ENCODE assay signal across 8 cellular contexts in genomic region chr11:65571420-65571819, GRCh38. TPM values are rescaled to one million over a fixed set of nuclear protein-coding genes. Genes with fewer than 3 reads are reported as not detected.
DNase-seq lines count a peak whose midpoint lies in the region; ATAC-seq and TF ChIP-seq lines count a peak whose summit lies in the region.

No MANE protein-coding gene starts in this region.

- intact Hi-C loops in activated T-helper 2 cell treated with anti-CD3 and anti-CD28 coated beads, Interferon-gamma antibody, Interleukin-2, Interleukin-4, amounts not matched to agents 10 μg/mL and 5 μg/mL and 100 μg/mL, durations not matched to agents 14 hours and 24 hours and 36 hours (cut with micrococcal nuclease): loop anchor here (5.0 to 10.0 kb wide), 5 partner anchors 81 to 544 kb away; partner anchors contain the start of genes CFL1, KAT5, SNX15 and TM7SF2

- no peak for ATAC-seq in stimulated activated naive CD8-positive, alpha-beta T cell treated with anti-CD3 and anti-CD28 coated beads, Interleukin-15, amount 100 ng/mL, for 72 hours
- ATAC-seq in GM19463 (IDR thresholded peaks at IDR 0.05; ENCODE audit: unreplicated experiment): no peak

- H3K27ac Mint-ChIP-seq in T-helper 2 cell treated with Interferon-gamma antibody and Interleukin-4, amounts not matched to agents 5 μg/mL and 100 μg/mL, for 36 hours: peak overlapping the region; percentile 93
- H3K27ac Mint-ChIP-seq in activated T-helper 2 cell treated with anti-CD3 and anti-CD28 coated beads, Interferon-gamma antibody, Interleukin-2, Interleukin-4, amounts not matched to agents 10 μg/mL and 5 μg/mL and 100 μg/mL, durations not matched to agents 14 hours and 24 hours and 36 hours: no peak overlapping the region
- no peak overlapping the region for H3K27ac Mint-ChIP-seq in stimulated activated naive CD8-positive, alpha-beta T cell treated with anti-CD3 and anti-CD28 coated beads, Interleukin-15, amount 100 ng/mL, for 72 hours

- no peak for TF ChIP-seq CTCF in GM13976 (IDR thresholded peaks at IDR 0.05; ENCODE audit: borderline replicate concordance, control extremely low read depth, extremely low read depth, insufficient read depth, missing control alignments)

- peaks cover 49% of the 10 kb centered on the region for H3K4me1 Mint-ChIP-seq in T-helper 2 cell treated with Interferon-gamma antibody and Interleukin-4, amounts not matched to agents 5 μg/mL and 100 μg/mL, for 36 hours (ENCODE audit: low read depth)
- peaks cover 49% of the 10 kb centered on the region for H3K4me1 Mint-ChIP-seq in activated T-helper 2 cell treated with anti-CD3 and anti-CD28 coated beads, Interferon-gamma antibody, Interleukin-2, Interleukin-4, amounts not matched to agents 10 μg/mL and 5 μg/mL and 100 μg/mL, durations not matched to agents 14 hours and 24 hours and 36 hours (ENCODE audit: low read depth)
- peaks cover 77% of the 10 kb centered on the region for H3K4me1 Mint-ChIP-seq in stimulated activated naive CD8-positive, alpha-beta T cell treated with anti-CD3 and anti-CD28 coated beads, Interleukin-15, amount 100 ng/mL, for 72 hours

- peak overlapping the region; percentile 100 for H3K4me3 Mint-ChIP-seq in T-helper 2 cell treated with Interferon-gamma antibody and Interleukin-4, amounts not matched to agents 5 μg/mL and 100 μg/mL, for 36 hours
- H3K4me3 Mint-ChIP-seq in activated T-helper 2 cell treated with anti-CD3 and anti-CD28 coated beads, Interferon-gamma antibody, Interleukin-2, Interleukin-4, amounts not matched to agents 10 μg/mL and 5 μg/mL and 100 μg/mL, durations not matched to agents 14 hours and 24 hours and 36 hours (ENCODE audit: low read depth): peak overlapping the region; percentile 97
- peak overlapping the region; percentile 91 to 100 for H3K4me3 Mint-ChIP-seq in stimulated activated naive CD8-positive, alpha-beta T cell treated with anti-CD3 and anti-CD28 coated beads, Interleukin-15, amount 100 ng/mL, for 72 hours

- no peak for DNase-seq in T-helper 2 cell treated with Interferon-gamma antibody and Interleukin-4, amounts not matched to agents 5 μg/mL and 100 μg/mL, for 36 hours (ENCODE audit: low spot score)
- no peak for DNase-seq in T-helper 2 cell
- DNase-seq in activated T-helper 2 cell treated with anti-CD3 and anti-CD28 coated beads, Interferon-gamma antibody, Interleukin-2, Interleukin-4, amounts not matched to agents 10 μg/mL and 5 μg/mL and 100 μg/mL, durations not matched to agents 14 hours and 24 hours and 36 hours (ENCODE audit: low spot score): no peak
- DNase-seq in stimulated activated naive CD8-positive, alpha-beta T cell treated with anti-CD3 and anti-CD28 coated beads, Interleukin-15, amount 100 ng/mL, for 72 hours: no peak
- DNase-seq in GM13976 (ENCODE audit: low spot score): no peak
- DNase-seq in activated CD4-positive, CD25-positive, alpha-beta regulatory T cell treated with anti-CD3 and anti-CD28 coated beads, Interleukin-2, amount 50 U/mL, for 72 hours: no peak

- H3K27me3 Mint-ChIP-seq in T-helper 2 cell treated with Interferon-gamma antibody and Interleukin-4, amounts not matched to agents 5 μg/mL and 100 μg/mL, for 36 hours (ENCODE audit: low read depth): no peaks in the 10 kb centered on the region
- H3K27me3 Mint-ChIP-seq in activated T-helper 2 cell treated with anti-CD3 and anti-CD28 coated beads, Interferon-gamma antibody, Interleukin-2, Interleukin-4, amounts not matched to agents 10 μg/mL and 5 μg/mL and 100 μg/mL, durations not matched to agents 14 hours and 24 hours and 36 hours (ENCODE audit: low read depth): no peaks in the 10 kb centered on the region
- H3K27me3 Mint-ChIP-seq in stimulated activated naive CD8-positive, alpha-beta T cell treated with anti-CD3 and anti-CD28 coated beads, Interleukin-15, amount 100 ng/mL, for 72 hours: no peaks in the 10 kb centered on the region

- peaks cover 24% of the 10 kb centered on the region for H3K36me3 Mint-ChIP-seq in T-helper 2 cell treated with Interferon-gamma antibody and Interleukin-4, amounts not matched to agents 5 μg/mL and 100 μg/mL, for 36 hours (ENCODE audit: low read depth)
- peaks cover 41% of the 10 kb centered on the region for H3K36me3 Mint-ChIP-seq in activated T-helper 2 cell treated with anti-CD3 and anti-CD28 coated beads, Interferon-gamma antibody, Interleukin-2, Interleukin-4, amounts not matched to agents 10 μg/mL and 5 μg/mL and 100 μg/mL, durations not matched to agents 14 hours and 24 hours and 36 hours (ENCODE audit: low read depth)

- in situ Hi-C loops in GM13976 (cut with MboI; ENCODE audit: low sequenced_read_pairs, unreplicated experiment): no loop called here

- no peaks in the 10 kb centered on the region for H3K9me3 ChIP-seq in iPS-18c (ENCODE audit: control insufficient read depth, insufficient read depth, low read length)

- H3K4me3 ChIP-seq in iPS-18c (ENCODE audit: insufficient read depth, low read depth, low read length): peak overlapping the region; percentile 99

- no peaks in the 10 kb centered on the region for H3K9me3 Mint-ChIP-seq in T-helper 2 cell treated with Interferon-gamma antibody and Interleukin-4, amounts not matched to agents 5 μg/mL and 100 μg/mL, for 36 hours
- no peaks in the 10 kb centered on the region for H3K9me3 Mint-ChIP-seq in activated T-helper 2 cell treated with anti-CD3 and anti-CD28 coated beads, Interferon-gamma antibody, Interleukin-2, Interleukin-4, amounts not matched to agents 10 μg/mL and 5 μg/mL and 100 μg/mL, durations not matched to agents 14 hours and 24 hours and 36 hours
- H3K9me3 Mint-ChIP-seq in stimulated activated naive CD8-positive, alpha-beta T cell treated with anti-CD3 and anti-CD28 coated beads, Interleukin-15, amount 100 ng/mL, for 72 hours: no peaks in the 10 kb centered on the region

RNA-seq across cellular contexts. Expression of gene FAM89B, which starts 0.9 kb away (rescaled TPM):
- total RNA-seq in activated T-helper 2 cell treated with anti-CD3 and anti-CD28 coated beads, Interferon-gamma antibody, Interleukin-2, Interleukin-4, amounts not matched to agents 10 μg/mL and 5 μg/mL and 100 μg/mL, durations not matched to agents 14 hours and 24 hours and 36 hours: 31.5 and 32.0 TPM in 2 replicates

RNA-seq across cellular contexts. Expression of gene ZNRD2, which starts 1.1 kb away (rescaled TPM):
- total RNA-seq in activated T-helper 2 cell treated with anti-CD3 and anti-CD28 coated beads, Interferon-gamma antibody, Interleukin-2, Interleukin-4, amounts not matched to agents 10 μg/mL and 5 μg/mL and 100 μg/mL, durations not matched to agents 14 hours and 24 hours and 36 hours: 63.6 and 63.8 TPM in 2 replicates

RNA-seq across cellular contexts. Expression of gene EHBP1L1, which starts 4.4 kb away (rescaled TPM):
- total RNA-seq in activated T-helper 2 cell treated with anti-CD3 and anti-CD28 coated beads, Interferon-gamma antibody, Interleukin-2, Interleukin-4, amounts not matched to agents 10 μg/mL and 5 μg/mL and 100 μg/mL, durations not matched to agents 14 hours and 24 hours and 36 hours: 163 and 168 TPM in 2 replicates

RNA-seq across cellular contexts. Expression of gene LTBP3, which starts 13.3 kb away (rescaled TPM):
- 85.3 and 86.4 TPM in 2 replicates for total RNA-seq in activated T-helper 2 cell treated with anti-CD3 and anti-CD28 coated beads, Interferon-gamma antibody, Interleukin-2, Interleukin-4, amounts not matched to agents 10 μg/mL and 5 μg/mL and 100 μg/mL, durations not matched to agents 14 hours and 24 hours and 36 hours

RNA-seq across cellular contexts. Expression of gene KCNK7, which starts 24.2 kb away (rescaled TPM):
- total RNA-seq in activated T-helper 2 cell treated with anti-CD3 and anti-CD28 coated beads, Interferon-gamma antibody, Interleukin-2, Interleukin-4, amounts not matched to agents 10 μg/mL and 5 μg/mL and 100 μg/mL, durations not matched to agents 14 hours and 24 hours and 36 hours: 0.78 and 2.0 TPM in 2 replicates
